ENCODE assay signal across 23 cellular contexts in genomic region chr1:94265011-94265422, GRCh38. TPM values are rescaled to one million over a fixed set of nuclear protein-coding genes. Genes with fewer than 3 reads are reported as not detected.
A peak's percentile ranks its signal among the peaks of the same experiment; 100 is the strongest.
DNase-seq lines count a peak whose midpoint lies in the region; ATAC-seq and TF ChIP-seq lines count a peak whose summit lies in the region.
"Had no signal": no experiment of that assay in that cellular context is flagged by ENCODE, and none has a peak within 500 bp of the region (broad histone marks: within the 10 kb centered on the region; RNA-seq: fewer than 3 reads in every experiment).

No MANE protein-coding gene starts in this region.

- peaks cover 0 to 19% (median 5%) of the 10 kb centered on the region in 4 donors for H3K4me1 ChIP-seq in stomach
- H3K4me1 ChIP-seq: BLaER1 had no signal

- H3K4me1 Mint-ChIP-seq in mesothelial cell of epicardium, result no peaks in the 10 kb centered on the region
- H3K4me1 Mint-ChIP-seq: activated naive CD8-positive, alpha-beta T cell treated with anti-CD3 and anti-CD28 coated beads, Interleukin-2, amount 50 U/mL, for 24 hours; naive thymus-derived CD8-positive, alpha-beta T cell had no signal

- no peaks in the 10 kb centered on the region for H3K36me3 Mint-ChIP-seq in mesothelial cell of epicardium
- H3K36me3 Mint-ChIP-seq: naive thymus-derived CD8-positive, alpha-beta T cell had no signal

- intact Hi-C loops in stomach (cut with DNase I; ENCODE audit: low total_unique reads), result no loop called here

- WGBS in stomach, 5 donors, result 12 to 32% (median 23%) methylated on average over 3 of the region's 3 CpGs

- no peak for ATAC-seq in HG03175 (IDR thresholded peaks at IDR 0.05; ENCODE audit: unreplicated experiment)
- ATAC-seq: activated naive CD8-positive, alpha-beta T cell treated with anti-CD3 and anti-CD28 coated beads, Interleukin-2, amount 50 U/mL, for 24 hours; naive thymus-derived CD8-positive, alpha-beta T cell had no signal

- H3K4me3 Mint-ChIP-seq in mesothelial cell of epicardium, result no peak overlapping the region
- H3K4me3 Mint-ChIP-seq: activated naive CD8-positive, alpha-beta T cell treated with anti-CD3 and anti-CD28 coated beads, Interleukin-2, amount 50 U/mL, for 24 hours; naive thymus-derived CD8-positive, alpha-beta T cell; T-helper 2 cell treated with Interferon-gamma antibody and Interleukin-4, amounts not matched to agents 5 μg/mL and 100 μg/mL, for 36 hours had no signal

- no peak overlapping the region for H3K27ac Mint-ChIP-seq in mesothelial cell of epicardium
- H3K27ac Mint-ChIP-seq: activated naive CD8-positive, alpha-beta T cell treated with anti-CD3 and anti-CD28 coated beads, Interleukin-2, amount 50 U/mL, for 24 hours; naive thymus-derived CD8-positive, alpha-beta T cell; T-helper 2 cell treated with Interferon-gamma antibody and Interleukin-4, amounts not matched to agents 5 μg/mL and 100 μg/mL, for 36 hours had no signal

- peak overlapping the region in 1 of 5 donors; percentile 32 for H3K27ac ChIP-seq in stomach
- H3K27ac ChIP-seq: BLaER1, ovary, SJCRH30, WERI-Rb-1 had no signal

- no peaks in the 10 kb centered on the region for H3K9me3 ChIP-seq in stomach
- H3K9me3 ChIP-seq: BLaER1, ovary, SJCRH30 had no signal

- H3K36me3 ChIP-seq in stomach, result no peaks in the 10 kb centered on the region
- H3K36me3 ChIP-seq: BLaER1, ovary, SJCRH30, WERI-Rb-1 had no signal

- no peak for TF ChIP-seq EP300 in stomach (IDR thresholded peaks at IDR 0.05)

- H3K4me3 ChIP-seq in stomach, result no peak overlapping the region
- H3K4me3 ChIP-seq: BLaER1, dorsolateral prefrontal cortex, ovary, SJCRH30 had no signal

- DNase-seq in NCI-H524 (lab: John Stamatoyannopoulos, UW) (peak; percentile 10 to 59), NCI-H524 treated with DMSO at 0.1 percent for 48 hours (lab: John Stamatoyannopoulos, UW) (no peak), NCI-H69 (lab: John Stamatoyannopoulos, UW) (peak; percentile 25), dermis blood vessel endothelial cell (peak; percentile 90), stomach (peak; percentile 60), DMS53 (lab: John Stamatoyannopoulos, UW) (no peak), mesothelial cell of epicardium (ENCODE audit: low spot score in 2 of 2, unreplicated experiment in 2 of 2) (no peak)
- DNase-seq: activated CD4-positive, alpha-beta T cell treated with anti-CD3 and anti-CD28 coated beads, Interleukin-2, amount 50 U/mL, for 4 hours; activated effector memory CD4-positive, alpha-beta T cell treated with anti-CD3 and anti-CD28 coated beads, Interleukin-2, amount 50 U/mL, for 16 hours; activated naive CD8-positive, alpha-beta T cell treated with anti-CD3 and anti-CD28 coated beads, Interleukin-2, amount 50 U/mL, for 24 hours; dorsolateral prefrontal cortex; KG1; mesendoderm; naive thymus-derived CD8-positive, alpha-beta T cell; NCI-H1048; NCI-H2029; NCI-H510A; ovary; WERI-Rb-1 had no signal

- TF ChIP-seq CTCF in stomach (IDR thresholded peaks at IDR 0.05) (no peak), mesothelial cell of epicardium (IDR thresholded peaks at IDR 0.05; ENCODE audit: unreplicated experiment) (no peak)

- H3K9me3 Mint-ChIP-seq in mesothelial cell of epicardium, result peaks cover 9% of the 10 kb centered on the region
- H3K9me3 Mint-ChIP-seq: activated naive CD8-positive, alpha-beta T cell treated with anti-CD3 and anti-CD28 coated beads, Interleukin-2, amount 50 U/mL, for 24 hours; T-helper 2 cell treated with Interferon-gamma antibody and Interleukin-4, amounts not matched to agents 5 μg/mL and 100 μg/mL, for 36 hours had no signal

- H3K27me3 Mint-ChIP-seq in mesothelial cell of epicardium (ENCODE audit: low read depth), result no peaks in the 10 kb centered on the region

- no peak for TF ChIP-seq POLR2A in stomach (IDR thresholded peaks at IDR 0.05)

- H3K27me3 ChIP-seq in stomach, result no peaks in the 10 kb centered on the region
- H3K27me3 ChIP-seq: BLaER1, ovary, SJCRH30 had no signal

RNA-seq across cellular contexts. Expression of gene ARHGAP29, which starts 27.6 kb away (rescaled TPM):
- total RNA-seq in dermis blood vessel endothelial cell (254 and 371 TPM in 2 replicates), stomach (10 to 100 TPM in 4 of 5 donors, 1 to 10 TPM in 1; 8.1 to 90.9 (median 30.1) TPM), mesothelial cell of epicardium (110 to 115 TPM (median 114 TPM) in 3 replicates)
- 1 to 10 TPM; 4.4 to 8.9 (median 5.4) TPM for polyA plus RNA-seq in stomach
- total RNA-seq: naive thymus-derived CD8-positive, alpha-beta T cell had no signal
- polyA plus RNA-seq: naive thymus-derived CD8-positive, alpha-beta T cell had no signal

Comparison
In these comparisons a context has a peak if more than half of its experiments do, and no peak if none do; other contexts are left out.
1. DNase-seq: peak in NCI-H524 (2 of 2), NCI-H69 (single experiment), dermis blood vessel endothelial cell (single experiment) and stomach (single experiment); none in NCI-H524 treated with DMSO at 0.1 percent for 48 hours (single experiment), DMS53 (single experiment) and mesothelial cell of epicardium (0 of 2).